21 cellular contexts compared by ENCODE assay signal in the genomic region with DNA sequence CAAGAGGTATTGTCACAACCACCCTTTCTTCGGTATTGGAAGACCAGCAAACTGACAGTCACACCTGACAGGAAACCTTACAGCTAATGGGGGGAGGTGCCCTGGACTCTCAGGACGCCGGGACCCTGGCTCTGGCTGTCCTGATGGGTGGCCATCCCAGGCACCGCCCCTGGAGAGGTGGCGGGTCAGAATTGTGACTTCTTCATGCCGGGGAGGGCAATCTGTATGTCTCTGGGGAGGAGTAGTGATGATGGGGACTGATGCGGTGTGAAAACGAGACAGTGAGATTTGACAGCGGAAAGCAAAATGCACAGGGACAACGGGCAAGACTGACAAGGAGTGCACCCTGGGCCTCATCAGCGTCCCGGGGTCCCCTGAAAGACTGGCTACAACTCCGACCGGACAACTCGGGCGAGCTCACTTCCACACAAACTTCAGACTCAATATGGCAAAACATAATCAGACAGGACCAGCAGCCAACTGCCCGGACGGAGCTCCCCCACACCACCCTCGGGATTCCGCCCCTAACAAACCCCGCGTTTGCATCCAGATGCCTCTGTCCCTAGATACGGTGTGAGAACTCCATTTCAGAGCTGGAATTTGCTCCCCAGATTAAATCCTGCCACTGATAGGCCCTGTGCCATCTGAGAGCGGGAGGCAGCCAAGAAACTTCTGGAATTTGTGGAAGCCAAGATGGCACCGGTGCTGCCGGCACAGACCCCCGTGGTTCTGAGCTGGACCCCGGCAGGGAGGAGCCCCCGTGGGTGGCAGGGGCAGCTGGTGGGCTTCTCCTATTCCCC.
DNase-seq lines count a peak whose midpoint lies in the region; ATAC-seq and TF ChIP-seq lines count a peak whose summit lies in the region.
"Had no signal": no experiment of that assay in that cellular context is flagged by ENCODE, and none has a peak within 500 bp of the region (broad histone marks: within the 10 kb centered on the region; RNA-seq: fewer than 3 reads in every experiment).

No MANE protein-coding gene starts in this region.

- H3K9me2 ChIP-seq in GM23338 (ENCODE audit: insufficient read depth), result no peaks in the 10 kb centered on the region

- DNase-seq in GM23338 (ENCODE audit: low spot score) (no peak), MV-4-11 (lab: John Stamatoyannopoulos, UW) (no peak), NCI-H524 treated with DMSO at 0.1 percent for 48 hours (lab: John Stamatoyannopoulos, UW) (no peak), cortex of kidney (lab: John Stamatoyannopoulos, UW) (no peak)
- DNase-seq in central memory CD8-positive, alpha-beta T cell (ENCODE audit: low spot score in 2 of 2), result no peak
- DNase-seq in natural killer cell treated with Interleukin-12 subunit alpha and Interleukin-12 subunit beta and Interleukin-15 and Interleukin-18, amount 100 ng/mL, for 72 hours (ENCODE audit: low spot score), result peak; percentile 52
- DNase-seq in stimulated activated CD4-positive, alpha-beta T cell treated with anti-CD3 and anti-CD28 coated beads, Interleukin-2, amount 100 ng/mL, for 24 hours, result no peak
- DNase-seq: activated naive CD4-positive, alpha-beta T cell treated with anti-CD3 and anti-CD28 coated beads, Interleukin-2, amount 50 U/mL, for 16 hours; esophagus squamous epithelium; Kasumi-1; left cardiac atrium; NCI-H1436 treated with DMSO at 0.1 percent for 48 hours; NCI-H510A treated with DMSO at 0.1 percent for 48 hours; retina; Right ventricle myocardium superior; T1000 had no signal

- peaks cover 22% of the 10 kb centered on the region for H3K4me1 Mint-ChIP-seq in GM23338
- peaks cover 15% of the 10 kb centered on the region for H3K4me1 Mint-ChIP-seq in central memory CD8-positive, alpha-beta T cell
- H3K4me1 Mint-ChIP-seq in natural killer cell treated with Interleukin-12 subunit alpha and Interleukin-12 subunit beta and Interleukin-15 and Interleukin-18, amount 100 ng/mL, for 72 hours (ENCODE audit: low read depth in 2 of 2), result peaks cover 10 to 19% of the 10 kb centered on the region in 2 donors

- H3K4me3 ChIP-seq in BLaER1 treated with 17β-estradiol and CSF1 and Interleukin-3, amounts not matched to agents 10 nM and 100 nM, result no peak overlapping the region
- H3K4me3 ChIP-seq in GM23338, result no peak overlapping the region
- H3K4me3 ChIP-seq: esophagus squamous epithelium, ovary, smooth muscle cell, tibial artery had no signal

- peaks cover 0 to 9% (median 0%) of the 10 kb centered on the region in 11 experiments; a peak in 2 of 22 replicates for H3K9me3 ChIP-seq in BLaER1 treated with 17β-estradiol and CSF1 and Interleukin-3, amounts not matched to agents 10 nM and 100 nM (replicated peaks in 1 of 11)
- H3K9me3 ChIP-seq: esophagus squamous epithelium, ovary, tibial artery had no signal

- TF ChIP-seq CTCF in GM23338 (conservative IDR thresholded peaks at IDR 0.05; ENCODE audit: low read depth in 2 of 2), result no peak

- H3K36me3 Mint-ChIP-seq in GM23338 (ENCODE audit: low read depth), result peaks cover 6% of the 10 kb centered on the region; the same call in 1 of the 3 replicates
- H3K36me3 Mint-ChIP-seq in central memory CD8-positive, alpha-beta T cell (ENCODE audit: insufficient read depth), result peaks cover 12% of the 10 kb centered on the region
- no peaks in the 10 kb centered on the region for H3K36me3 Mint-ChIP-seq in natural killer cell treated with Interleukin-12 subunit alpha and Interleukin-12 subunit beta and Interleukin-15 and Interleukin-18, amount 100 ng/mL, for 72 hours

- H3K27me3 Mint-ChIP-seq in GM23338 (ENCODE audit: insufficient read depth, low read depth, poor library complexity), result peaks cover 5% of the 10 kb centered on the region
- H3K27me3 Mint-ChIP-seq in central memory CD8-positive, alpha-beta T cell, result no peaks in the 10 kb centered on the region
- peaks cover 0 to 3% of the 10 kb centered on the region in 2 donors for H3K27me3 Mint-ChIP-seq in natural killer cell treated with Interleukin-12 subunit alpha and Interleukin-12 subunit beta and Interleukin-15 and Interleukin-18, amount 100 ng/mL, for 72 hours

- no peak overlapping the region for H3K27ac ChIP-seq in BLaER1 treated with 17β-estradiol and CSF1 and Interleukin-3, amounts not matched to agents 10 nM and 100 nM
- H3K27ac ChIP-seq in GM23338 (ENCODE audit: low read depth), result no peak overlapping the region
- H3K27ac ChIP-seq: tibial artery had no signal

- no peaks in the 10 kb centered on the region for H3K27me3 ChIP-seq in BLaER1 treated with 17β-estradiol and CSF1 and Interleukin-3, amounts not matched to agents 10 nM and 100 nM
- no peaks in the 10 kb centered on the region for H3K27me3 ChIP-seq in GM23338 (ENCODE audit: insufficient read depth)
- H3K27me3 ChIP-seq: esophagus squamous epithelium, ovary, tibial artery had no signal

- H3K4me3 Mint-ChIP-seq in GM23338, result no peak overlapping the region
- peak overlapping the region; percentile 64 for H3K4me3 Mint-ChIP-seq in central memory CD8-positive, alpha-beta T cell
- H3K4me3 Mint-ChIP-seq in natural killer cell treated with Interleukin-12 subunit alpha and Interleukin-12 subunit beta and Interleukin-15 and Interleukin-18, amount 100 ng/mL, for 72 hours, result no peak overlapping the region
- H3K4me3 Mint-ChIP-seq: activated T-helper 1 cell treated with anti-CD3 and anti-CD28 coated beads, Interleukin-12 subunit alpha, Interleukin-12 subunit beta, Interleukin-2, Interleukin-4 antibody, amounts not matched to agents 30 ng/mL and 10 ng/mL and 1 ng/mL, durations not matched to agents 14 hours and 24 hours and 36 hours had no signal

- H3K4me2 ChIP-seq in BLaER1 treated with 17β-estradiol and CSF1 and Interleukin-3, amounts not matched to agents 10 nM and 100 nM, result peak overlapping the region in 8 of 11 experiments; percentile 15 to 76 (median 36); a peak in 10 of 22 replicates
- 0 out of 2 replicates have a peak overlapping the region, but pooled peaks have one; percentile 26 for H3K4me2 ChIP-seq in GM23338
- H3K4me2 ChIP-seq: smooth muscle cell had no signal

- no peak overlapping the region for H3K9ac ChIP-seq in BLaER1 treated with 17β-estradiol and CSF1 and Interleukin-3, amounts not matched to agents 10 nM and 100 nM

- no peaks in the 10 kb centered on the region for H3F3A ChIP-seq in GM23338 (replicated peaks; ENCODE audit: low read depth)

- no peak; the same call in 2 of the 3 replicates for ATAC-seq in GM23338
- no peak for ATAC-seq in central memory CD8-positive, alpha-beta T cell (replicated peaks; ENCODE audit: extremely low read depth, poor library complexity, severe bottlenecking)
- no peak for ATAC-seq in natural killer cell treated with Interleukin-12 subunit alpha and Interleukin-12 subunit beta and Interleukin-15 and Interleukin-18, amount 100 ng/mL, for 72 hours

- no peaks in the 10 kb centered on the region for H3K9me3 Mint-ChIP-seq in GM23338
- H3K9me3 Mint-ChIP-seq in central memory CD8-positive, alpha-beta T cell, result no peaks in the 10 kb centered on the region
- H3K9me3 Mint-ChIP-seq in natural killer cell treated with Interleukin-12 subunit alpha and Interleukin-12 subunit beta and Interleukin-15 and Interleukin-18, amount 100 ng/mL, for 72 hours, result no peaks in the 10 kb centered on the region
- H3K9me3 Mint-ChIP-seq: activated T-helper 1 cell treated with anti-CD3 and anti-CD28 coated beads, Interleukin-12 subunit alpha, Interleukin-12 subunit beta, Interleukin-2, Interleukin-4 antibody, amounts not matched to agents 30 ng/mL and 10 ng/mL and 1 ng/mL, durations not matched to agents 14 hours and 24 hours and 36 hours had no signal

- no peaks in the 10 kb centered on the region for H3K79me2 ChIP-seq in GM23338 (replicated peaks; ENCODE audit: insufficient read depth)

- H3K4me1 ChIP-seq in BLaER1 treated with 17β-estradiol and CSF1 and Interleukin-3, amounts not matched to agents 10 nM and 100 nM, result peaks cover 42 to 56% (median 46%) of the 10 kb centered on the region in 10 experiments
- peaks cover 15% of the 10 kb centered on the region for H3K4me1 ChIP-seq in GM23338 (ENCODE audit: insufficient read depth)

- no peak overlapping the region for H2AFZ ChIP-seq in GM23338

- peaks cover 0 to 19% (median 9%) of the 10 kb centered on the region in 11 experiments; a peak in 9 of 22 replicates for H4K20me1 ChIP-seq in BLaER1 treated with 17β-estradiol and CSF1 and Interleukin-3, amounts not matched to agents 10 nM and 100 nM
- no peaks in the 10 kb centered on the region for H4K20me1 ChIP-seq in GM23338 (replicated peaks; ENCODE audit: insufficient read depth)

- no peak overlapping the region for H3K27ac Mint-ChIP-seq in GM23338
- peak overlapping the region; percentile 94 for H3K27ac Mint-ChIP-seq in central memory CD8-positive, alpha-beta T cell (ENCODE audit: low read depth)
- peak overlapping the region; percentile 49 to 88 for H3K27ac Mint-ChIP-seq in natural killer cell treated with Interleukin-12 subunit alpha and Interleukin-12 subunit beta and Interleukin-15 and Interleukin-18, amount 100 ng/mL, for 72 hours
- H3K27ac Mint-ChIP-seq: activated T-helper 1 cell treated with anti-CD3 and anti-CD28 coated beads, Interleukin-12 subunit alpha, Interleukin-12 subunit beta, Interleukin-2, Interleukin-4 antibody, amounts not matched to agents 30 ng/mL and 10 ng/mL and 1 ng/mL, durations not matched to agents 14 hours and 24 hours and 36 hours had no signal

- peaks cover 23 to 60% (median 42%) of the 10 kb centered on the region in 11 experiments for H3K36me3 ChIP-seq in BLaER1 treated with 17β-estradiol and CSF1 and Interleukin-3, amounts not matched to agents 10 nM and 100 nM
- H3K36me3 ChIP-seq in GM23338 (ENCODE audit: insufficient read depth), result no peaks in the 10 kb centered on the region
- H3K36me3 ChIP-seq: ovary had no signal
